ENCODE assay signal across 8 cellular contexts in genomic region chr1:235999259-235999925, GRCh38.
DNase-seq lines count a peak whose midpoint lies in the region; FAIRE-seq and TF ChIP-seq lines count a peak whose summit lies in the region.

No MANE protein-coding gene starts in this region.

- H2AFZ ChIP-seq in OCI-LY3 (ENCODE audit: low read depth, low read length) (peak overlapping the region; percentile 65; the same call in 1 of the 2 replicates), keratinocyte (ENCODE audit: control insufficient read depth, low read length) (peak overlapping the region; percentile 81)

- H3K27me3 ChIP-seq in OCI-LY3 (ENCODE audit: low read depth, low read length) = peaks cover 12% of the 10 kb centered on the region; the same call in 1 of the 2 replicates
- no peaks in the 10 kb centered on the region for H3K27me3 ChIP-seq in keratinocyte (ENCODE audit: control insufficient read depth, extremely low read depth, insufficient read depth, low read length)

- TF ChIP-seq CTCF in GM12875 (IDR thresholded peaks at IDR 0.05; ENCODE audit: borderline replicate concordance, insufficient read depth, low read depth, low read length) (no peak), HFFc6 (IDR thresholded peaks at IDR 0.05) (0 out of 2 replicates have a peak, but pooled peaks have one; percentile 16), OCI-LY3 (IDR thresholded peaks at IDR 0.05; ENCODE audit: low read depth, low read length) (no peak), keratinocyte (optimal IDR thresholded peaks at IDR 0.05 in 1 of 3, IDR thresholded peaks at IDR 0.05 in 1 of 3, conservative IDR thresholded peaks at IDR 0.05 in 1 of 3; ENCODE audit: extremely low read depth in 1 of 3, insufficient read depth in 2 of 3, low read length in 3 of 3) (no peak)

- H3K36me3 ChIP-seq in OCI-LY3 (replicated peaks; ENCODE audit: low read depth, low read length) (no peaks in the 10 kb centered on the region), keratinocyte (ENCODE audit: control insufficient read depth in 2 of 2, extremely low read depth in 1 of 2, insufficient read depth in 2 of 2, low read length in 2 of 2) (no peaks in the 10 kb centered on the region)

- H3K4me3 ChIP-seq in GM12875 (ENCODE audit: low read depth, low read length) (peak overlapping the region; percentile 21), OCI-LY3 (ENCODE audit: low read length) (peak overlapping the region; percentile 39), keratinocyte (ENCODE audit: control insufficient read depth in 2 of 3, extremely low read depth in 1 of 3, insufficient read depth in 2 of 3, low read depth in 1 of 3, low read length in 3 of 3) (no peak overlapping the region)

- no peaks in the 10 kb centered on the region for H3K9me3 Mint-ChIP-seq in HFFc6

- peak overlapping the region; percentile 52 for H3K27ac ChIP-seq in OCI-LY3 (ENCODE audit: low read length)
- peak overlapping the region; percentile 89 for H3K27ac ChIP-seq in keratinocyte (ENCODE audit: control insufficient read depth, insufficient read depth, low read length)

- peak; percentile 89 for FAIRE-seq in keratinocyte (lab: Jason Lieb, UNC)

- peak overlapping the region; percentile 99 for H3K27ac Mint-ChIP-seq in HFFc6

- H3K9me3 ChIP-seq in OCI-LY3 (ENCODE audit: insufficient read depth, low read length) (no peaks in the 10 kb centered on the region), keratinocyte (ENCODE audit: control insufficient read depth, low read depth, low read length) (no peaks in the 10 kb centered on the region)

- DNase-seq in HFFc6 = peak; percentile 96
- peak; percentile 63 for DNase-seq in activated effector memory CD4-positive, alpha-beta T cell treated with Interleukin-2 at 50 U/mL for 16 hours
- DNase-seq in keratinocyte (ENCODE audit: low read depth, low spot score) = peak; percentile 52
- DNase-seq in stimulated activated CD8-positive, alpha-beta memory T cell treated with anti-CD3 and anti-CD28 coated beads, Interleukin-7, amount 100 ng/mL, for 48 hours (ENCODE audit: extremely low read depth in 1 of 2, low read depth in 1 of 2) = peak; percentile 42 to 71
- no peak for DNase-seq in NCI-H2227 treated with DMSO at 0.1 percent for 48 hours (lab: John Stamatoyannopoulos, UW)
- DNase-seq in midbrain (lab: John Stamatoyannopoulos, UW) = no peak

- no peaks in the 10 kb centered on the region for H3K79me2 ChIP-seq in OCI-LY3 (ENCODE audit: low read length)
- H3K79me2 ChIP-seq in keratinocyte (ENCODE audit: control insufficient read depth, insufficient read depth, low read length) = no peaks in the 10 kb centered on the region

- H3K36me3 Mint-ChIP-seq in HFFc6 (ENCODE audit: low read depth) = peaks cover 66% of the 10 kb centered on the region

- H3K4me2 ChIP-seq in OCI-LY3 (ENCODE audit: low read length) (peak overlapping the region; percentile 69), keratinocyte (ENCODE audit: control insufficient read depth, extremely low read depth, insufficient read depth, low read depth, low read length) (peak overlapping the region; percentile 54)

- dilution Hi-C loops in keratinocyte (cut with MboI; ENCODE audit: extremely low pct_ligation_motif_present, low sequenced_read_pairs) = no loop called here

- H3K4me1 ChIP-seq in OCI-LY3 (ENCODE audit: low read length) = peaks cover 36% of the 10 kb centered on the region
- peaks cover 26% of the 10 kb centered on the region for H3K4me1 ChIP-seq in keratinocyte (ENCODE audit: control insufficient read depth, extremely low read depth, insufficient read depth, low read length)

- H3K4me1 Mint-ChIP-seq in HFFc6 (ENCODE audit: low read depth) = peaks cover 65% of the 10 kb centered on the region

- H3K27me3 Mint-ChIP-seq in HFFc6 (ENCODE audit: insufficient read depth) = peaks cover 6% of the 10 kb centered on the region; the same call in 1 of the 2 replicates

- no peaks in the 10 kb centered on the region for H3K9me1 ChIP-seq in keratinocyte (ENCODE audit: control insufficient read depth, extremely low read depth, insufficient read depth, low read length)

- H3K9ac ChIP-seq in OCI-LY3 (ENCODE audit: low read length) = peak overlapping the region; percentile 4; the same call in 1 of the 2 replicates
- peak overlapping the region; percentile 46 for H3K9ac ChIP-seq in keratinocyte (ENCODE audit: control insufficient read depth, extremely low read depth, insufficient read depth, low read length)

- peak overlapping the region; percentile 72 for H3K4me3 Mint-ChIP-seq in HFFc6

- H4K20me1 ChIP-seq in OCI-LY3 (ENCODE audit: insufficient read depth, low read length) (no peaks in the 10 kb centered on the region), keratinocyte (ENCODE audit: control insufficient read depth, extremely low read depth, insufficient read depth, low read length) (no peaks in the 10 kb centered on the region)

Comparison
In these comparisons a context has a peak if more than half of its experiments do, and no peak if none do; other contexts are left out.
1. H3K4me3 ChIP-seq: peak in GM12875 (single experiment) and OCI-LY3 (single experiment); none in keratinocyte (0 of 3).
2. DNase-seq: peak in HFFc6 (single experiment), activated effector memory CD4-positive, alpha-beta T cell treated with Interleukin-2 at 50 U/mL for 16 hours (single experiment), keratinocyte (single experiment) and stimulated activated CD8-positive, alpha-beta memory T cell treated with anti-CD3 and anti-CD28 coated beads, Interleukin-7, amount 100 ng/mL, for 48 hours (2 of 2); none in NCI-H2227 treated with DMSO at 0.1 percent for 48 hours (single experiment) and midbrain (single experiment).